ENCODE assay signal across 8 cellular contexts in genomic region chr22:41834005-41834975, GRCh38. TPM values are rescaled to one million over a fixed set of nuclear protein-coding genes. Genes with fewer than 3 reads are reported as not detected.
DNase-seq lines count a peak whose midpoint lies in the region; ATAC-seq and TF ChIP-seq lines count a peak whose summit lies in the region.

No MANE protein-coding gene starts in this region.

- H3K79me2 ChIP-seq in KMS-11 (ENCODE audit: insufficient read depth, low read depth) = peaks cover 56% of the 10 kb centered on the region

- H3K9ac ChIP-seq in BLaER1 treated with 17β-estradiol and CSF1 and Interleukin-3, amounts not matched to agents 10 nM and 100 nM = peak overlapping the region; percentile 90 to 97 (median 94)
- H3K9ac ChIP-seq in KMS-11 = peak overlapping the region; percentile 90

- H3K27me3 ChIP-seq in BLaER1 treated with 17β-estradiol and CSF1 and Interleukin-3, amounts not matched to agents 10 nM and 100 nM = no peaks in the 10 kb centered on the region
- no peaks in the 10 kb centered on the region for H3K27me3 ChIP-seq in KMS-11 (ENCODE audit: insufficient read depth, low read depth)
- no peaks in the 10 kb centered on the region for H3K27me3 ChIP-seq in brain microvascular endothelial cell (replicated peaks)

- H4K20me1 ChIP-seq in BLaER1 treated with 17β-estradiol and CSF1 and Interleukin-3, amounts not matched to agents 10 nM and 100 nM = peaks cover 26 to 56% (median 50%) of the 10 kb centered on the region in 11 experiments; a peak in 20 of 22 replicates
- H4K20me1 ChIP-seq in KMS-11 (ENCODE audit: insufficient read depth) = 0 out of 2 replicates have a peak, but pooled peaks cover 5% of the 10 kb centered on the region

- DNase-seq in brain microvascular endothelial cell (no peak), midbrain (lab: John Stamatoyannopoulos, UW) (peak; percentile 40), GOT3 (lab: John Stamatoyannopoulos, UW) (no peak), A172 (ENCODE audit: low spot score) (no peak)
- DNase-seq in stimulated activated CD4-positive, alpha-beta T cell treated with anti-CD3 and anti-CD28 coated beads, Interleukin-4, amount 100 ng/mL, for 4 hours = no peak

- no peaks in the 10 kb centered on the region for H3K9me3 ChIP-seq in BLaER1 treated with 17β-estradiol and CSF1 and Interleukin-3, amounts not matched to agents 10 nM and 100 nM (replicated peaks in 1 of 11)

- peak overlapping the region; percentile 19; the same call in 1 of the 2 replicates for H2AFZ ChIP-seq in KMS-11 (ENCODE audit: low read depth)

- ATAC-seq in HG03457 (IDR thresholded peaks at IDR 0.05; ENCODE audit: unreplicated experiment) = no peak

- peaks cover 48 to 70% (median 61%) of the 10 kb centered on the region in 10 experiments for H3K4me1 ChIP-seq in BLaER1 treated with 17β-estradiol and CSF1 and Interleukin-3, amounts not matched to agents 10 nM and 100 nM
- H3K4me1 ChIP-seq in KMS-11 (ENCODE audit: low read depth, poor library complexity, severe bottlenecking) = peaks cover 44% of the 10 kb centered on the region

- H3K36me3 ChIP-seq in BLaER1 treated with 17β-estradiol and CSF1 and Interleukin-3, amounts not matched to agents 10 nM and 100 nM = peaks cover 12 to 47% (median 38%) of the 10 kb centered on the region in 11 experiments; a peak in 21 of 22 replicates
- H3K36me3 ChIP-seq in KMS-11 (ENCODE audit: insufficient read depth) (peaks cover 8% of the 10 kb centered on the region; the same call in 1 of the 2 replicates), brain microvascular endothelial cell (replicated peaks) (peaks cover 14% of the 10 kb centered on the region)

- TF ChIP-seq CTCF in KMS-11 (conservative IDR thresholded peaks at IDR 0.05; ENCODE audit: low read depth, low read length) = no peak
- no peak for TF ChIP-seq CTCF in brain microvascular endothelial cell (IDR thresholded peaks at IDR 0.05; ENCODE audit: low read depth, low read length, missing control alignments)

- in situ Hi-C loops in brain microvascular endothelial cell (cut with HindIII; ENCODE audit: low pct_ligation_motif_present, low sequenced_read_pairs) = no loop called here

- peak overlapping the region; percentile 70 to 96 (median 90) for H3K4me3 ChIP-seq in BLaER1 treated with 17β-estradiol and CSF1 and Interleukin-3, amounts not matched to agents 10 nM and 100 nM
- H3K4me3 ChIP-seq in KMS-11 (IDR thresholded peaks at IDR 0.05; ENCODE audit: insufficient read depth, low read depth, low read length) (no peak overlapping the region), brain microvascular endothelial cell (ENCODE audit: low read depth, low read length) (peak overlapping the region; percentile 82)

- H3K27ac ChIP-seq in BLaER1 treated with 17β-estradiol and CSF1 and Interleukin-3, amounts not matched to agents 10 nM and 100 nM = peak overlapping the region in 10 of 11 experiments; percentile 85 to 94 (median 91); a peak in 20 of 22 replicates
- H3K27ac ChIP-seq in KMS-11 (peak overlapping the region; percentile 77), brain microvascular endothelial cell (no peak overlapping the region)

- peak overlapping the region; percentile 77 to 93 (median 87) for H3K4me2 ChIP-seq in BLaER1 treated with 17β-estradiol and CSF1 and Interleukin-3, amounts not matched to agents 10 nM and 100 nM
- peak overlapping the region; percentile 85 for H3K4me2 ChIP-seq in KMS-11

RNA-seq across cellular contexts. Expression of gene SREBF2, which starts 1.4 kb away (rescaled TPM):
- 15.8 and 17.7 TPM in 2 replicates for total RNA-seq in A172 (2014; rRNA removed; shearing (Covaris generic))

RNA-seq across cellular contexts. Expression of gene CCDC134, which starts 33.8 kb away (rescaled TPM):
- total RNA-seq in A172 (2014; rRNA removed; shearing (Covaris generic)) = 5.7 and 6.2 TPM in 2 replicates
